ENCODE assay signal across 1 cellular context in the genomic region with DNA sequence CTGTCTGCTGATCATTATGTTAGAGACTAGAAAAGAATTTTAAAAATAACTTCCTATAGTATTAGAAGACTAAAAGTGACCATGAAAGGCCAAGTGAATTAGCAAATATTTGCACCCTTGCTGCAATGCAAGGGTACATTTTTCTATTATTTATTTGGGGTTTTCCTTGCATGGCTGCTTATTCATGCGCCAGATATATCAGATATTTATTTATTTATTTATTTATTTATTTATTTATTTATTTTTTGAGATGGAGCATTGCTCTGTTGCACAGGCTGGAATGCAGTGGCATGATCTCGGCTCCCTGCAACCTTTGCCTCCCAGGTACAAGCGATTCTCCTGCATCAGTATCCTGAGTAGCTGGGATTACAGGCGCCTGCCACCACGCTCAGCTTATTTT.
TF ChIP-seq lines count a peak whose summit lies in the region.

No MANE protein-coding gene starts in this region.

TF ChIP-seq in SK-N-SH, 30 proteins besides CTCF, POLR2A, EP300 and RAD21 (continued from another document):
- no peak for TF ChIP-seq SIN3A (IDR thresholded peaks at IDR 0.05; ENCODE audit: borderline replicate concordance, low read depth, low read length)
- no peak for TF ChIP-seq YY1 (IDR thresholded peaks at IDR 0.05; ENCODE audit: low read depth)
- TF ChIP-seq FOXJ3 (CRISPR knock-in tag; IDR thresholded peaks at IDR 0.05): no peak
- TF ChIP-seq, protein P1, sequence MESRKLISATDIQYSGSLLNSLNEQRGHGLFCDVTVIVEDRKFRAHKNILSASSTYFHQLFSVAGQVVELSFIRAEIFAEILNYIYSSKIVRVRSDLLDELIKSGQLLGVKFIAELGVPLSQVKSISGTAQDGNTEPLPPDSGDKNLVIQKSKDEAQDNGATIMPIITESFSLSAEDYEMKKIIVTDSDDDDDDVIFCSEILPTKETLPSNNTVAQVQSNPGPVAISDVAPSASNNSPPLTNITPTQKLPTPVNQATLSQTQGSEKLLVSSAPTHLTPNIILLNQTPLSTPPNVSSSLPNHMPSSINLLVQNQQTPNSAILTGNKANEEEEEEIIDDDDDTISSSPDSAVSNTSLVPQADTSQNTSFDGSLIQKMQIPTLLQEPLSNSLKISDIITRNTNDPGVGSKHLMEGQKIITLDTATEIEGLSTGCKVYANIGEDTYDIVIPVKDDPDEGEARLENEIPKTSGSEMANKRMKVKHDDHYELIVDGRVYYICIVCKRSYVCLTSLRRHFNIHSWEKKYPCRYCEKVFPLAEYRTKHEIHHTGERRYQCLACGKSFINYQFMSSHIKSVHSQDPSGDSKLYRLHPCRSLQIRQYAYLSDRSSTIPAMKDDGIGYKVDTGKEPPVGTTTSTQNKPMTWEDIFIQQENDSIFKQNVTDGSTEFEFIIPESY (IDR thresholded peaks at IDR 0.05; ENCODE audit: borderline replicate concordance, low read depth): no peak
